In the genomic region with DNA sequence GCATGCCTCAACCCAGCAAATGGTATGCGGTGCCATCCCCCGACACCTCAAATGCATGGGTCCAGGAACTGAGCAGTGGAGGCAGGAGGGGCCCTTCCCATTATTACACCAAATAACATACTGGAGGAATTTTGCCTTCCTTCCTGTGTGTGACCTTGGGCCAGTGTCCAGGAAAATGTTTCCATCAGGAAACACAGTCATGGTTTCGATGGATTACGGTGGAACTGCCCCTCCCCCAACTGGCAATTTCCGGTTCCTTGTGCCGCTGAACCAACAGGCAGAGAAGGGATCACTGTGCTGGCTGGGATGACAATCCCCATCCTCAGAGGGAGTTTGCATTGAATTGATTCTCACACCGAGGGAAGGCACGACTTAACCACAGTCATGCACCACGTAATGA, we compare ENCODE assay signal across 26 cellular contexts. TPM values are rescaled to one million over a fixed set of nuclear protein-coding genes. Genes with fewer than 3 reads are reported as not detected.
DNase-seq lines count a peak whose midpoint lies in the region; ATAC-seq, FAIRE-seq and TF ChIP-seq lines count a peak whose summit lies in the region.
"Had no signal": no experiment of that assay in that cellular context is flagged by ENCODE, and none has a peak within 500 bp of the region (broad histone marks: within the 10 kb centered on the region; RNA-seq: fewer than 3 reads in every experiment).

No MANE protein-coding gene starts in this region.

- DNase-seq in body of pancreas: peak in 3 of 4 donors; percentile 37 to 45 (median 44)
- peak; percentile 56 to 67 (median 59) for DNase-seq in right cardiac atrium
- no peak for DNase-seq in effector memory CD8-positive, alpha-beta T cell
- no peak for DNase-seq in NCI-H1930 (lab: John Stamatoyannopoulos, UW)
- DNase-seq in small intestine: no peak
- DNase-seq: activated CD4-positive, alpha-beta memory T cell treated with anti-CD3 and anti-CD28 coated beads, Interleukin-2, amount 10 ng/mL, durations not matched to agents 7 days and 5 days; activated T-cell treated with anti-CD3 and anti-CD28 coated beads, Interleukin-2, amount 50 U/mL, for 1 hour; cortex of kidney; islet precursor cell; KBM-7; midbrain; NCI-H2029; NCI-H446; stimulated activated naive CD4-positive, alpha-beta T cell; T-helper 17 cell; WERI-Rb-1 had no signal

- H3K9me3 ChIP-seq in body of pancreas (no peaks in the 10 kb centered on the region), right cardiac atrium (ENCODE audit: control insufficient read depth, low read length) (no peaks in the 10 kb centered on the region), skeletal muscle tissue (ENCODE audit: control insufficient read depth in 3 of 3, low read length in 3 of 3) (no peaks in the 10 kb centered on the region), small intestine (ENCODE audit: control insufficient read depth, low read depth) (no peaks in the 10 kb centered on the region)

- no peak overlapping the region for H3K27ac ChIP-seq in body of pancreas
- H3K27ac ChIP-seq in right cardiac atrium (ENCODE audit: low read length): peak overlapping the region; percentile 38
- peak overlapping the region; percentile 51 for H3K27ac ChIP-seq in skeletal muscle tissue (ENCODE audit: low read depth, low read length)
- H3K27ac ChIP-seq in small intestine (ENCODE audit: low read depth in 1 of 2, low read length in 1 of 2): peak overlapping the region in 1 of 2 donors; percentile 11
- H3K27ac ChIP-seq: HL-60, WERI-Rb-1 had no signal

- no peaks in the 10 kb centered on the region for H3K36me3 Mint-ChIP-seq in effector memory CD8-positive, alpha-beta T cell (ENCODE audit: insufficient read depth)
- H3K36me3 Mint-ChIP-seq: activated naive CD4-positive, alpha-beta T cell treated with anti-CD3 and anti-CD28 coated beads, Interleukin-2, amount 50 U/mL, for 72 hours had no signal

- intact Hi-C loops in body of pancreas (cut with DNase I) (no loop called here), right cardiac atrium (cut with DNase I) (no loop called here)

- WGBS in body of pancreas, 2 donors: 46 to 59% methylated on average over 7 to 9 of the region's 9 CpGs
- 61% methylated on average over 9 of the region's 9 CpGs for WGBS in right cardiac atrium
- 70 to 78% (median 72%) methylated on average over 9 of the region's 9 CpGs for WGBS in small intestine, 3 donors

- H3K27me3 ChIP-seq in body of pancreas: no peaks in the 10 kb centered on the region
- H3K27me3 ChIP-seq in right cardiac atrium (ENCODE audit: control insufficient read depth, insufficient read depth): no peaks in the 10 kb centered on the region
- H3K27me3 ChIP-seq in skeletal muscle tissue (ENCODE audit: control insufficient read depth in 3 of 3, insufficient read depth in 3 of 3, low read length in 3 of 3): no peaks in the 10 kb centered on the region
- no peaks in the 10 kb centered on the region for H3K27me3 ChIP-seq in small intestine (ENCODE audit: control insufficient read depth in 2 of 2, insufficient read depth in 2 of 2, low read length in 2 of 2)

- H3K36me3 ChIP-seq in body of pancreas (replicated peaks in 1 of 2; ENCODE audit: insufficient read depth in 1 of 2, low read depth in 2 of 2): no peaks in the 10 kb centered on the region
- no peaks in the 10 kb centered on the region for H3K36me3 ChIP-seq in skeletal muscle tissue (ENCODE audit: control insufficient read depth in 3 of 3, insufficient read depth in 3 of 3, low read length in 3 of 3)
- no peaks in the 10 kb centered on the region for H3K36me3 ChIP-seq in small intestine (ENCODE audit: control insufficient read depth in 2 of 2, insufficient read depth in 2 of 2, low read length in 2 of 2)
- H3K36me3 ChIP-seq: WERI-Rb-1 had no signal

- no peak for TF ChIP-seq POLR2A in body of pancreas (IDR thresholded peaks at IDR 0.05)

- H3K4me1 Mint-ChIP-seq in effector memory CD8-positive, alpha-beta T cell (ENCODE audit: low read depth in 2 of 2): peaks cover 0 to 3% of the 10 kb centered on the region in 2 donors
- H3K4me1 Mint-ChIP-seq: activated CD4-positive, alpha-beta memory T cell treated with anti-CD3 and anti-CD28 coated beads, Interleukin-2, amount 10 ng/mL, durations not matched to agents 7 days and 5 days; T-helper 17 cell had no signal

- H3K9ac ChIP-seq in skeletal muscle tissue (ENCODE audit: low read depth in 1 of 3, low read length in 3 of 3): no peak overlapping the region

- H3K4me3 ChIP-seq in body of pancreas: no peak overlapping the region
- no peak overlapping the region for H3K4me3 ChIP-seq in right cardiac atrium (ENCODE audit: low read length)
- no peak overlapping the region for H3K4me3 ChIP-seq in skeletal muscle tissue (ENCODE audit: low read length in 3 of 3)
- no peak overlapping the region for H3K4me3 ChIP-seq in small intestine (ENCODE audit: low read depth in 1 of 2, low read length in 2 of 2)
- H3K4me3 ChIP-seq: GM23338 had no signal

- no peaks in the 10 kb centered on the region for H3K9me3 Mint-ChIP-seq in effector memory CD8-positive, alpha-beta T cell
- H3K9me3 Mint-ChIP-seq: activated CD4-positive, alpha-beta memory T cell treated with anti-CD3 and anti-CD28 coated beads, Interleukin-2, amount 10 ng/mL, durations not matched to agents 7 days and 5 days; activated naive CD4-positive, alpha-beta T cell treated with anti-CD3 and anti-CD28 coated beads, Interleukin-2, amount 50 U/mL, for 72 hours; GM23338 had no signal

- peak; percentile 50 for TF ChIP-seq EP300 in Ishikawa (IDR thresholded peaks at IDR 0.05; ENCODE audit: borderline replicate concordance)

- TF ChIP-seq RAD21 in Ishikawa (IDR thresholded peaks at IDR 0.05; ENCODE audit: low read depth): no peak

- H3K4me3 Mint-ChIP-seq in effector memory CD8-positive, alpha-beta T cell: no peak overlapping the region
- H3K4me3 Mint-ChIP-seq: activated CD4-positive, alpha-beta memory T cell treated with anti-CD3 and anti-CD28 coated beads, Interleukin-2, amount 10 ng/mL, durations not matched to agents 7 days and 5 days; GM23338; T-helper 17 cell had no signal

- H3K27ac Mint-ChIP-seq in effector memory CD8-positive, alpha-beta T cell: no peak overlapping the region
- H3K27ac Mint-ChIP-seq: activated CD4-positive, alpha-beta memory T cell treated with anti-CD3 and anti-CD28 coated beads, Interleukin-2, amount 10 ng/mL, durations not matched to agents 7 days and 5 days; activated naive CD4-positive, alpha-beta T cell treated with anti-CD3 and anti-CD28 coated beads, Interleukin-2, amount 50 U/mL, for 72 hours; GM23338; T-helper 17 cell had no signal

- no peak for FAIRE-seq in small intestine (lab: Jason Lieb, UNC)

- TF ChIP-seq CTCF in body of pancreas (IDR thresholded peaks at IDR 0.05): no peak

- ATAC-seq in body of pancreas (peak; percentile 65), right cardiac atrium (peak in 1 of 2 donors; percentile 59), GM19463 (IDR thresholded peaks at IDR 0.05; ENCODE audit: unreplicated experiment) (no peak)
- no peak for ATAC-seq in effector memory CD8-positive, alpha-beta T cell (replicated peaks)
- ATAC-seq: GM23338, T-helper 17 cell had no signal

- H3K4me1 ChIP-seq in body of pancreas (no peaks in the 10 kb centered on the region), right cardiac atrium (ENCODE audit: control insufficient read depth, insufficient read depth, low read length) (peaks cover 2% of the 10 kb centered on the region), skeletal muscle tissue (ENCODE audit: control insufficient read depth in 3 of 3, insufficient read depth in 3 of 3, low read length in 3 of 3) (peaks cover 2 to 15% (median 8%) of the 10 kb centered on the region in 3 donors), small intestine (ENCODE audit: control insufficient read depth in 2 of 2, insufficient read depth in 1 of 2, low read depth in 1 of 2, low read length in 1 of 2) (no peaks in the 10 kb centered on the region)

- peaks cover 15 to 33% of the 10 kb centered on the region in 2 donors for H3K27me3 Mint-ChIP-seq in effector memory CD8-positive, alpha-beta T cell

TF ChIP-seq in Ishikawa, 13 proteins besides CTCF, POLR2A, EP300 and RAD21 (continues in another document):
- TF ChIP-seq ZBTB7A (IDR thresholded peaks at IDR 0.05; ENCODE audit: low read depth): no peak
- no peak for TF ChIP-seq EGR1 (IDR thresholded peaks at IDR 0.05)

RNA-seq across cellular contexts. Expression of gene CDC42BPB, which starts 9.1 kb away (rescaled TPM):
- total RNA-seq in body of pancreas (100 to 1,000 TPM in 1 of 2 donors, 10 to 100 TPM in 1; 66.2 to 102 TPM), right cardiac atrium (10 to 100 TPM; 67.0 to 82.5 (median 69.8) TPM), skeletal muscle tissue (50.1 TPM)
- polyA plus RNA-seq in right cardiac atrium (42.5 TPM), small intestine (10 to 100 TPM; 29.2 to 48.3 (median 30.6) TPM)

RNA-seq across cellular contexts. Expression of gene LBHD2, which starts 17.6 kb away (rescaled TPM):
- not detected for total RNA-seq in body of pancreas
- not detected for total RNA-seq in right cardiac atrium
- polyA plus RNA-seq in right cardiac atrium: not detected
- not detected for total RNA-seq in skeletal muscle tissue
- not detected for polyA plus RNA-seq in small intestine
- total RNA-seq: activated CD4-positive, alpha-beta memory T cell treated with anti-CD3 and anti-CD28 coated beads, Interleukin-2, amount 10 ng/mL, durations not matched to agents 7 days and 5 days; activated naive CD4-positive, alpha-beta T cell treated with anti-CD3 and anti-CD28 coated beads, Interleukin-2, amount 50 U/mL, for 72 hours; Daoy; esophagus mucosa; GM23338; renal cortical epithelial cell; T-helper 17 cell had no signal
- polyA plus RNA-seq: GM23338, neural cell had no signal

RNA-seq across cellular contexts. Expression of gene EXOC3L4, which starts 28.1 kb away (rescaled TPM):
- total RNA-seq in body of pancreas (1 to 10 TPM in 1 of 2 donors, under 1 TPM in 1; 0.66 to 1.8 TPM), right cardiac atrium (1 to 10 TPM in 3 of 4 donors, under 1 TPM in 1; 0.63 to 2.5 (median 1.1) TPM), skeletal muscle tissue (0.52 TPM)
- polyA plus RNA-seq in right cardiac atrium (1.4 TPM), small intestine (100 to 1,000 TPM in 1 of 3 donors, 10 to 100 TPM in 2; 35.7 to 110 (median 85.1) TPM)
- total RNA-seq: activated CD4-positive, alpha-beta memory T cell treated with anti-CD3 and anti-CD28 coated beads, Interleukin-2, amount 10 ng/mL, durations not matched to agents 7 days and 5 days; activated naive CD4-positive, alpha-beta T cell treated with anti-CD3 and anti-CD28 coated beads, Interleukin-2, amount 50 U/mL, for 72 hours; GM23338; T-helper 17 cell had no signal
- polyA plus RNA-seq: GM23338, neural cell had no signal

RNA-seq across cellular contexts. Expression of gene TNFAIP2, which starts 56.9 kb away (rescaled TPM):
- 10 to 100 TPM; 22.1 to 75.5 TPM for total RNA-seq in body of pancreas
- 10 to 100 TPM; 41.5 to 51.3 (median 49.4) TPM for total RNA-seq in right cardiac atrium
- 46.7 TPM for polyA plus RNA-seq in right cardiac atrium
- total RNA-seq in skeletal muscle tissue: 21.9 TPM
- 10 to 100 TPM in 2 of 3 donors, 1 to 10 TPM in 1; 7.2 to 42.9 (median 11.9) TPM for polyA plus RNA-seq in small intestine

Comparison
In these comparisons a context has a peak if more than half of its experiments do, and no peak if none do; other contexts are left out.
1. DNase-seq: peak in body of pancreas (3 of 4) and right cardiac atrium (3 of 3); none in effector memory CD8-positive, alpha-beta T cell (0 of 3), NCI-H1930 (0 of 2) and small intestine (single experiment).
2. H3K27ac ChIP-seq: peak in right cardiac atrium (single experiment) and skeletal muscle tissue (single experiment); none in body of pancreas (0 of 4).